6 cellular contexts compared by ENCODE assay signal in genomic region chr12:40184493-40185302, GRCh38. TPM values are rescaled to one million over a fixed set of nuclear protein-coding genes. Genes with fewer than 3 reads are reported as not detected.
"Had no signal": no experiment of that assay in that cellular context is flagged by ENCODE, and none has a peak within 500 bp of the region (broad histone marks: within the 10 kb centered on the region; RNA-seq: fewer than 3 reads in every experiment).

No MANE protein-coding gene starts in this region.

- H3K4me2 ChIP-seq: GM23338 had no signal

- DNase-seq: H9, HCEC 1CT, IMR-90 had no signal

- H3K4me3 Mint-ChIP-seq: GM23338, H9 had no signal

- H3K27ac Mint-ChIP-seq: GM23338, H9 had no signal

- H2AFZ ChIP-seq: GM23338 had no signal

- ATAC-seq: GM23338, K562 had no signal

- H3K4me3 ChIP-seq: GM23338, K562 had no signal

- H3K4me1 Mint-ChIP-seq: GM23338 had no signal

RNA-seq across cellular contexts. Expression of gene LRRK2, which starts 40.1 kb away (rescaled TPM):
- total RNA-seq: HT-29 had no signal
- polyA plus RNA-seq: GM23338 had no signal
